ENCODE assay signal across 8 cellular contexts in the genomic region with DNA sequence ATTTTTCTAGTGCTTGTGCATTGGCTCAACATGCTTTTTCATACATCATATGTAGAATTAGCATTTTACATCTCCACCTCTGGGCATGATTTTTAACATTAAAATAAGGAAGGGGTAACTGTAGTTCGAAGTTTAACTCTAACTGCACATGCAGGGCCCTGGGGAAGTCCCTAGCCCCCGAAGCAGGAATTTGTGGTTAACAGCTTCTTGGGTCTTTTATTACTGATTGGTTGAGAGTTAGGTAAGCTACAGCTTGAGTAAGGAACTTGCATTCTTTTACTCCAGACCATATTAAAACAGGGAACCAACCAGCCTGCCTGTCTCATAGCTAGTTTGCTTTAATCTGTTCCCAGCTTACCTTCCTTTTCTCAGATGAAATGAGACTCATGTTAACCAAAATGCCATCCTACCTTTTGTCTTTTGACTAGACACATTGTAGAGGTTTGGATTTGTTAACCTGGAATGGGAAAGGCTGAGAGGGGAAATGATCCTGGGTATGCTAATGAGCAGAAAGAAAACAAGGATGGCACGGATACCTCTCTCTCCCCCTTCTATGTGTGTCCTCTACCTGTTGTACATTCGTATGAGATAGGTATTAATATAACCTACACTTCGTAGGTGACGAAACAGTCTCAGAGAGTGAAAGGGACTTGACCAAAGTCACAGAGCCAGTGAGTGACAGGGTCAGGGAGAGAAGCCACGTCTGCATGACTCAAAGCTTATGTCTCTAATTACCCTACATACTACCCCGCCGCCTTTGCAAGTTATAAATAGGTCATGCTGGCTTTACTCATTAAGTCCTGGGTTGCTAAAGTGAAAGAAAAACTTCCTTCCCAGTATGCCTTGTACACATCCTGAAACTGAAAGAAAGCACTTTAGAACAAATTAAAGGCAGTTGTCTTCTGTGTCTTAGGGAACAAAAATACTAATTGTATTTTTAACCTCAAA.
A peak's percentile ranks its signal among the peaks of the same experiment; 100 is the strongest.
DNase-seq lines count a peak whose midpoint lies in the region; ATAC-seq and TF ChIP-seq lines count a peak whose summit lies in the region.

No MANE protein-coding gene starts in this region.

- peak; percentile 31 for DNase-seq in SIG-M5 (lab: John Stamatoyannopoulos, UW)
- peak; percentile 41 for DNase-seq in central memory CD4-positive, alpha-beta T cell
- DNase-seq in stimulated activated CD8-positive, alpha-beta memory T cell treated with anti-CD3 and anti-CD28 coated beads, Interleukin-12 subunit alpha, Interleukin-12 subunit beta, amount 100 ng/mL, for 24 hours (ENCODE audit: extremely low read depth) = peak; percentile 8
- no peak for DNase-seq in hepatic stellate cell (ENCODE audit: low spot score)
- no peak for DNase-seq in HFFc6
- no peak for DNase-seq in NCI-H748 (lab: John Stamatoyannopoulos, UW; ENCODE audit: unreplicated experiment)

- no peak overlapping the region for H3K27ac Mint-ChIP-seq in HFFc6

- no peaks in the 10 kb centered on the region; the same call in 1 of the 2 replicates for H3K9me3 Mint-ChIP-seq in HFFc6

- H3K36me3 Mint-ChIP-seq in HFFc6 (ENCODE audit: low read depth) = no peaks in the 10 kb centered on the region

- no peak overlapping the region for H3K4me3 Mint-ChIP-seq in HFFc6

- no peaks in the 10 kb centered on the region for H3K27me3 Mint-ChIP-seq in HFFc6 (ENCODE audit: insufficient read depth)

- TF ChIP-seq CTCF in HFFc6 (IDR thresholded peaks at IDR 0.05) = no peak

- H3K4me1 Mint-ChIP-seq in HFFc6 (ENCODE audit: low read depth) = no peaks in the 10 kb centered on the region

- peak; percentile 97 for ATAC-seq in GM18907 (IDR thresholded peaks at IDR 0.05; ENCODE audit: unreplicated experiment)
- ATAC-seq in HG03025 (IDR thresholded peaks at IDR 0.05; ENCODE audit: low FRiP score, unreplicated experiment) = peak; percentile 92

Comparison
In these comparisons a context has a peak if more than half of its experiments do, and no peak if none do; other contexts are left out.
1. DNase-seq: peak in SIG-M5 (single experiment), central memory CD4-positive, alpha-beta T cell (single experiment) and stimulated activated CD8-positive, alpha-beta memory T cell treated with anti-CD3 and anti-CD28 coated beads, Interleukin-12 subunit alpha, Interleukin-12 subunit beta, amount 100 ng/mL, for 24 hours (single experiment); none in hepatic stellate cell (single experiment), HFFc6 (single experiment) and NCI-H748 (single experiment).